8 cellular contexts compared by ENCODE assay signal in the genomic region with DNA sequence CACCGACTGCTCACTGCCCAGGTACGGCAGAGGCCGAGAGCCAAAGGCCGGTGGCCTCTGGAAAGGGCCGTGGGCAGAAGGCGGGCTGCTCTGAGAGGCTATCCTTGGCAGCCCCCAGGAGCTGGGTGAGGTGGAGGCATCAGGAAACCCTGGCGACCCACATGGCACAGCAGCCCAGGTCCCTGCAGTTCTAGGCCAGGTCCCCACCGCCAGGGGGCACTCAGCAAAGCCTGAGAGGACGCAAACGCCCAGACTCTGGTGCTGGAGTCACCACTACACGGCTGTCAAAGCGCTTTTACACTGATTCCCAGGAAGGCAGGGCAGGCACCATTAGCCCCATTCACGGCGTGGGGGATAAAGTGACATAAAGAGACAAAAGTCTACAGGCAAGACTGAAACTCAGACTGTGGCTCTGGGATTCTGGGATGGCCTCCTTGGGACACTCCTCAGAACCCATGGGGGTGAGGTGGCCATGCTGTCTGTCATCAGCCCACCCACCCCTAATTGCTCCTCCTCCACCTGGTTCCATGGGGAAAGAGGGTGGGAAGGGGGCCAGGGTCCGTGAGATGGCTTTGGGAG. TPM values are rescaled to one million over a fixed set of nuclear protein-coding genes. Genes with fewer than 3 reads are reported as not detected.
DNase-seq lines count a peak whose midpoint lies in the region; ATAC-seq, FAIRE-seq and TF ChIP-seq lines count a peak whose summit lies in the region.

No MANE protein-coding gene starts in this region.

- DNase-seq in CD1c-positive myeloid dendritic cell (ENCODE audit: extremely low spot score) (peak; percentile 87), H54 (ENCODE audit: insufficient read length, low spot score) (peak; percentile 90), NCI-H2196 treated with DMSO at 0.1 percent for 48 hours (lab: John Stamatoyannopoulos, UW; ENCODE audit: unreplicated experiment) (peak; percentile 42), breast epithelium (ENCODE audit: low spot score in 2 of 2) (peak; percentile 78 to 91), iPS-NIHi7 (ENCODE audit: extremely low spot score) (peak; percentile 89)
- peak; percentile 77 to 92 (median 84) for DNase-seq in stimulated activated CD4-positive, alpha-beta T cell treated with anti-CD3 and anti-CD28 coated beads, Interleukin-12 subunit alpha, Interleukin-12 subunit beta, amount 100 ng/mL, for 48 hours (ENCODE audit: low read depth in 2 of 3, low spot score in 1 of 3)

- H3K9me3 ChIP-seq in breast epithelium: no peaks in the 10 kb centered on the region

- no peak for TF ChIP-seq POLR2A in H54 (IDR thresholded peaks at IDR 0.05; ENCODE audit: low read depth, low read length)
- no peak for TF ChIP-seq POLR2A in breast epithelium (IDR thresholded peaks at IDR 0.05)

- intact Hi-C loops in breast epithelium (cut with DNase I; ENCODE audit: low total_unique reads): loop anchor here (10.0 kb wide), 1 partner anchor 48 kb away; no protein-coding TSS in a partner anchor

- TF ChIP-seq CTCF in WI38 (IDR thresholded peaks at IDR 0.05; ENCODE audit: low read depth, low read length): peak; percentile 94
- peak; percentile 67 to 82 (median 72) for TF ChIP-seq CTCF in breast epithelium (IDR thresholded peaks at IDR 0.05)

- no peak overlapping the region for H3K27ac ChIP-seq in breast epithelium

- no peak for ATAC-seq in HG03039 (IDR thresholded peaks at IDR 0.05; ENCODE audit: unreplicated experiment)

- no peaks in the 10 kb centered on the region for H3K36me3 ChIP-seq in breast epithelium

- FAIRE-seq in H54 (lab: Jason Lieb, UNC): peak; percentile 20

- no peak overlapping the region for H3K4me3 ChIP-seq in WI38 (ENCODE audit: low read depth, low read length)
- peak overlapping the region in 2 of 3 donors; percentile 56 to 83 for H3K4me3 ChIP-seq in breast epithelium

- peaks cover 0 to 6% of the 10 kb centered on the region in 2 donors for H3K4me1 ChIP-seq in breast epithelium

- H3K27me3 ChIP-seq in breast epithelium: no peaks in the 10 kb centered on the region

RNA-seq across cellular contexts. Expression of gene PLEKHG5, which starts 4.9 kb away (rescaled TPM):
- 10 to 100 TPM in 2 of 3 donors, 1 to 10 TPM in 1; 7.0 to 12.0 (median 11.8) TPM for total RNA-seq in breast epithelium

RNA-seq across cellular contexts. Expression of gene TNFRSF25, which starts 20.5 kb away (rescaled TPM):
- 10 to 100 TPM in 2 of 3 donors, 1 to 10 TPM in 1; 3.8 to 13.1 (median 12.4) TPM for total RNA-seq in breast epithelium
